Comparison of ENCODE assay signal across 8 cellular contexts in genomic region chr12:91178139-91178561, GRCh38. TPM values are rescaled to one million over a fixed set of nuclear protein-coding genes. Genes with fewer than 3 reads are reported as not detected.
DNase-seq lines count a peak whose midpoint lies in the region; ATAC-seq, FAIRE-seq and TF ChIP-seq lines count a peak whose summit lies in the region.

No MANE protein-coding gene starts in this region.

- BruUV-seq in A673 (replicated peaks; lab: Mats Ljungman, UMichigan) (no TSS peak), HepG2 (replicated peaks; lab: Mats Ljungman, UMichigan) (no TSS peak)

- H3K36me3 ChIP-seq in A673 (ENCODE audit: insufficient read depth, low read length, poor library complexity, severe bottlenecking) (no peaks in the 10 kb centered on the region), HepG2 (replicated peaks in 1 of 2; ENCODE audit: control insufficient read depth in 1 of 2, insufficient read depth in 2 of 2, low read length in 2 of 2) (no peaks in the 10 kb centered on the region)

- no peak overlapping the region for H3K9ac ChIP-seq in HepG2 (ENCODE audit: insufficient read depth, low read depth, low read length)

- TF ChIP-seq CTCF in A673 (conservative IDR thresholded peaks at IDR 0.05; ENCODE audit: low read depth, low read length) (peak; percentile 64), astrocyte of the spinal cord (IDR thresholded peaks at IDR 0.05; ENCODE audit: low read depth, low read length) (peak; percentile 67), HepG2 (CRISPR knock-in tag; IDR thresholded peaks at IDR 0.05) (peak; percentile 33)

- H3K27me3 ChIP-seq in A673 (replicated peaks; ENCODE audit: insufficient read depth, low read depth, low read length, poor library complexity): no peaks in the 10 kb centered on the region
- no peaks in the 10 kb centered on the region for H3K27me3 ChIP-seq in HepG2 (ENCODE audit: control insufficient read depth in 1 of 2, insufficient read depth in 2 of 2, low read length in 2 of 2)

- H3K27ac ChIP-seq in A673 (ENCODE audit: low read depth, low read length, poor library complexity, severe bottlenecking) (no peak overlapping the region), HepG2 (ENCODE audit: extremely low read length, insufficient read depth, low read length) (no peak overlapping the region)

- intact Hi-C loops in A673 (cut with micrococcal nuclease; ENCODE audit: unreplicated experiment) (loop anchor here (2.0 kb wide), 1 partner anchor 149 kb away; no protein-coding TSS in a partner anchor), HepG2 (cut with micrococcal nuclease; ENCODE audit: unreplicated experiment) (loop anchor here (1.0 kb wide), 2 partner anchors 148 to 177 kb away; no protein-coding TSS in a partner anchor)

- DNase-seq in A673 (ENCODE audit: low spot score) (peak; percentile 27), HuH-7 (ENCODE audit: low spot score) (peak; percentile 3), astrocyte of the spinal cord (ENCODE audit: low read depth, low spot score) (peak; percentile 68), HepG2 (ENCODE audit: low spot score) (peak; percentile 6), urothelium cell line (ENCODE audit: low spot score) (peak; percentile 2)
- no peak for DNase-seq in NK-92 treated with Interleukin-12 subunit alpha and Interleukin-12 subunit beta, amount 100 ng/mL, for 24 hours (lab: John Stamatoyannopoulos, UW)

- TF ChIP-seq EP300 in HepG2 (IDR thresholded peaks at IDR 0.05; ENCODE audit: low read depth in 2 of 2, low read length in 2 of 2): no peak
- no peak for TF ChIP-seq EP300 in HepG2 (CRISPR knock-in tag; IDR thresholded peaks at IDR 0.05; ENCODE audit: borderline replicate concordance)

- peak overlapping the region; percentile 58 for H3K4me2 ChIP-seq in HepG2 (ENCODE audit: low read depth, low read length)

- TF ChIP-seq POLR2A in HepG2 (IDR thresholded peaks at IDR 0.05; ENCODE audit: insufficient read depth in 1 of 2, low read depth in 2 of 2, low read length in 2 of 2): no peak

- H3K4me3 ChIP-seq in A673 (ENCODE audit: low read depth, low read length, poor library complexity, severe bottlenecking) (no peak overlapping the region), astrocyte of the spinal cord (ENCODE audit: low read depth, low read length) (peak overlapping the region; percentile 0), HepG2 (replicated peaks in 1 of 3; ENCODE audit: insufficient read depth in 1 of 3, low read depth in 2 of 3, low read length in 3 of 3) (0 out of 6 replicates have a peak overlapping the region, but pooled peaks of 1 of the 3 experiments have one; percentile 28)

- no peaks in the 10 kb centered on the region for H4K20me1 ChIP-seq in HepG2 (ENCODE audit: insufficient read depth, low read length)

- peaks cover 11% of the 10 kb centered on the region for H3K4me1 ChIP-seq in A673 (ENCODE audit: insufficient read depth, low read length, poor library complexity, severe bottlenecking)
- no peaks in the 10 kb centered on the region for H3K4me1 ChIP-seq in HepG2 (ENCODE audit: insufficient read depth, low read length)

- TF ChIP-seq RAD21 in HepG2 (CRISPR knock-in tag; IDR thresholded peaks at IDR 0.05): no peak

- ATAC-seq in HepG2 (peak; percentile 60; the same call in 2 of the 3 replicates), GM19324 (IDR thresholded peaks at IDR 0.05; ENCODE audit: low FRiP score, unreplicated experiment) (no peak), HG02870 (IDR thresholded peaks at IDR 0.05; ENCODE audit: unreplicated experiment) (no peak)

- POLR2A ChIA-PET in A673 (lab: Charles Lee; ENCODE audit: low non-redundant PET): no interaction called here
- POLR2A ChIA-PET in HepG2 (lab: Yijun Ruan, JAX): no interaction called here

- WGBS in HepG2 (ENCODE audit: low lambda C conversion rate): 4% methylated on average over 7 of the region's 7 CpGs

- H2AFZ ChIP-seq in HepG2 (ENCODE audit: low read length): no peak overlapping the region

- in situ Hi-C loops in astrocyte of the spinal cord (cut with HindIII; ENCODE audit: low sequenced_read_pairs) (no loop called here), HepG2 (cut with HindIII; ENCODE audit: extremely low pct_ligation_motif_present, low pct_unique_long_range_greater_than_20kb) (no loop called here)

- FAIRE-seq in HepG2 (lab: Jason Lieb, UNC) (no peak), urothelium cell line (lab: Jason Lieb, UNC) (no peak)

- CTCF ChIA-PET in A673 (lab: Charles Lee) (interaction anchor here (1.5 kb wide), 1 partner anchor 148 kb away, joined by 5 read pairs; no protein-coding TSS in a partner anchor), HepG2 (lab: Yijun Ruan, JAX; ENCODE audit: low intra/inter-chr PET ratio, low total read pairs) (no interaction called here)

- H3K9me3 ChIP-seq in A673 (ENCODE audit: low read depth, low read length, poor library complexity, severe bottlenecking) (no peaks in the 10 kb centered on the region), HepG2 (ENCODE audit: low read length) (no peaks in the 10 kb centered on the region)

- no peaks in the 10 kb centered on the region for H3K79me2 ChIP-seq in HepG2 (ENCODE audit: insufficient read depth, low read length)

TF ChIP-seq in HepG2, 621 proteins besides CTCF, POLR2A, EP300 and RAD21:
- TF ChIP-seq STAG1 (CRISPR knock-in tag; IDR thresholded peaks at IDR 0.05) (peak; percentile 24; the same call in 1 of the 2 replicates), SMAD9 (CRISPR knock-in tag; IDR thresholded peaks at IDR 0.05) (no peak), ZSCAN30 (CRISPR knock-in tag; IDR thresholded peaks at IDR 0.05) (no peak), ZNF562 (CRISPR knock-in tag; IDR thresholded peaks at IDR 0.05; ENCODE audit: borderline replicate concordance) (no peak), E2F5 (CRISPR knock-in tag; conservative IDR thresholded peaks at IDR 0.05) (no peak)

RNA-seq across cellular contexts. Expression of gene DCN, which starts 4.5 kb away (rescaled TPM):
- total RNA-seq in A673 (2021) (3.5 and 3.6 TPM in 2 replicates), HepG2 (2016; rRNA removed; fragmentation: Illumina TruSeq; extraction: Trizol) (not detected in 2 replicates)
- total RNA-seq in HepG2 (2016; cell fraction: cytosol; rRNA removed; fragmentation: Illumina TruSeq; extraction: Trizol; ENCODE audit: low read depth): not detected in 2 replicates
- total RNA-seq in HepG2 (2016; cell fraction: insoluble cytoplasmic fraction; rRNA removed; fragmentation: Illumina TruSeq; extraction: Trizol): not detected in 2 replicates
- total RNA-seq in HepG2 (2016; cell fraction: membrane; rRNA removed; fragmentation: Illumina TruSeq; extraction: Trizol): not detected in 2 replicates
- not detected in 2 replicates for total RNA-seq in HepG2 (2016; cell fraction: nucleus; rRNA removed; fragmentation: Illumina TruSeq; extraction: Trizol)
- polyA plus RNA-seq in HepG2 (2011; rRNA removed): not detected in 2 replicates
- polyA plus RNA-seq in HepG2 (2011; cell fraction: cytosol; rRNA removed): not detected in 2 replicates
- polyA plus RNA-seq in HepG2 (2011; cell fraction: nucleus; rRNA removed): not detected in 2 replicates
- not detected in 2 replicates for polyA plus RNA-seq in HepG2 (2012)
- not detected in 2 replicates for polyA plus RNA-seq in HepG2 (2016; cell fraction: cytosol; fragmentation: Illumina TruSeq; extraction: Trizol; ENCODE audit: low read depth)
- polyA plus RNA-seq in HepG2 (2016; cell fraction: insoluble cytoplasmic fraction; fragmentation: Illumina TruSeq; extraction: Trizol; ENCODE audit: low read depth): not detected in 2 replicates
- polyA plus RNA-seq in HepG2 (2016; cell fraction: membrane; fragmentation: Illumina TruSeq; extraction: Trizol; ENCODE audit: low read depth): not detected in 2 replicates
- polyA plus RNA-seq in HepG2 (2016; cell fraction: nucleus; fragmentation: Illumina TruSeq; extraction: Trizol; ENCODE audit: insufficient read depth, low read depth): not detected in 2 replicates
- not detected in 2 replicates for polyA minus RNA-seq in HepG2 (2011; rRNA and poly(A)+ RNA removed; ENCODE audit: low replicate concordance)
- not detected in 2 replicates for polyA minus RNA-seq in HepG2 (2011; cell fraction: cytosol; rRNA and poly(A)+ RNA removed)
- not detected in 2 replicates for polyA minus RNA-seq in HepG2 (2011; cell fraction: nucleus; rRNA and poly(A)+ RNA removed)
